ENCODE assay signal across 8 cellular contexts in genomic region chr6:36759177-36759757, GRCh38.
A peak's percentile ranks its signal among the peaks of the same experiment; 100 is the strongest.
DNase-seq lines count a peak whose midpoint lies in the region; ATAC-seq and TF ChIP-seq lines count a peak whose summit lies in the region.

No MANE protein-coding gene starts in this region.

- H3K4me3 ChIP-seq in upper lobe of right lung, result no peak overlapping the region

- no peaks in the 10 kb centered on the region for H3K36me3 ChIP-seq in upper lobe of right lung

- no peaks in the 10 kb centered on the region for H3K27me3 ChIP-seq in upper lobe of right lung

- ATAC-seq in SK-N-SH treated with all-trans-retinoic acid at 6 μM for 48 hours (peak; percentile 97), upper lobe of right lung (peak; percentile 95)

- peak; percentile 94 for TF ChIP-seq CTCF in upper lobe of right lung (IDR thresholded peaks at IDR 0.05)

- peak; percentile 58 to 75 for DNase-seq in NCI-H2081 (lab: John Stamatoyannopoulos, UW)
- DNase-seq in NCI-H2081 treated with DMSO at 0.1 percent for 48 hours (lab: John Stamatoyannopoulos, UW), result no peak
- DNase-seq in NAMALWA (ENCODE audit: low spot score), result peak; percentile 85
- DNase-seq in activated naive CD4-positive, alpha-beta T cell treated with Interleukin-2 at 50 U/mL for 16 hours, result peak; percentile 84
- DNase-seq in glomerular visceral epithelial cell (ENCODE audit: extremely low spot score), result peak; percentile 80
- peak; percentile 71 for DNase-seq in pons (ENCODE audit: low spot score)
- DNase-seq in upper lobe of right lung, result peak; percentile 90

- no peak overlapping the region for H3K27ac ChIP-seq in upper lobe of right lung

- intact Hi-C loops in upper lobe of right lung (cut with DNase I), result loop anchor here (5.0 kb wide), 1 partner anchor 67 kb away; no protein-coding TSS in a partner anchor

- peaks cover 12% of the 10 kb centered on the region for H3K4me1 ChIP-seq in upper lobe of right lung

- no peaks in the 10 kb centered on the region for H3K9me3 ChIP-seq in upper lobe of right lung

TF ChIP-seq in SK-N-SH treated with all-trans-retinoic acid at 6 μM for 48 hours, 23 proteins besides CTCF, POLR2A, EP300 and RAD21:
- TF ChIP-seq ISL1 (CRISPR knock-in tag; IDR thresholded peaks at IDR 0.05), result no peak
